In genomic region chr3:107236661-107237375, GRCh38 we compare ENCODE assay signal across 12 cellular contexts.
DNase-seq lines count a peak whose midpoint lies in the region; ATAC-seq and TF ChIP-seq lines count a peak whose summit lies in the region.
"Had no signal": no experiment of that assay in that cellular context is flagged by ENCODE, and none has a peak within 500 bp of the region (broad histone marks: within the 10 kb centered on the region; RNA-seq: fewer than 3 reads in every experiment).

No MANE protein-coding gene starts in this region.

- no peak overlapping the region for H3K9ac ChIP-seq in colonic mucosa (ENCODE audit: low read depth in 2 of 2, low read length in 2 of 2)

- ATAC-seq in GM21723 (IDR thresholded peaks at IDR 0.05; ENCODE audit: unreplicated experiment): no peak
- ATAC-seq in GM18498 (IDR thresholded peaks at IDR 0.05; ENCODE audit: unreplicated experiment): no peak

- TF ChIP-seq CTCF in PC-9 (conservative IDR thresholded peaks at IDR 0.05) (no peak), epithelial cell of esophagus (IDR thresholded peaks at IDR 0.05; ENCODE audit: insufficient read depth, low read depth, low read length, missing control alignments) (no peak), colonic mucosa (IDR thresholded peaks at IDR 0.05) (no peak)

- peaks cover 12% of the 10 kb centered on the region for H3K79me2 ChIP-seq in PC-9 (ENCODE audit: low read depth)

- H3K9me2 ChIP-seq in PC-9 (ENCODE audit: insufficient read depth): no peaks in the 10 kb centered on the region

- peak overlapping the region; percentile 61 for H3K4me2 ChIP-seq in PC-9

- DNase-seq in EH (ENCODE audit: low read depth): peak; percentile 15
- peak in 1 of 2 experiments; percentile 90 for DNase-seq in PC-9
- peak; percentile 53 for DNase-seq in epithelial cell of esophagus (ENCODE audit: low read depth)
- peak; percentile 29 for DNase-seq in putamen (ENCODE audit: low spot score)
- no peak for DNase-seq in colonic mucosa
- no peak for DNase-seq in NCI-H128 (lab: John Stamatoyannopoulos, UW; ENCODE audit: unreplicated experiment)
- DNase-seq: body of pancreas; H9; stimulated activated CD4-positive, alpha-beta T cell treated with anti-CD3 and anti-CD28 coated beads, Interleukin-15, amount 100 ng/mL, for 24 hours had no signal

- H3K9me3 ChIP-seq in PC-9 (ENCODE audit: insufficient read depth, low read depth) (no peaks in the 10 kb centered on the region), colonic mucosa (no peaks in the 10 kb centered on the region)
- H3K9me3 ChIP-seq: body of pancreas had no signal

- no TSS peak for BruUV-seq in PC-9 (replicated peaks; lab: Mats Ljungman, UMichigan)

- POLR2A ChIA-PET in PC-9 (lab: Charles Lee; ENCODE audit: unreplicated experiment): interaction anchor here (0.5 to 0.8 kb wide), 2 partner anchors 31 to 77 kb away, joined by 5 to 10 read pairs; no protein-coding TSS in a partner anchor

- no peak overlapping the region for H2AFZ ChIP-seq in PC-9

- H3K27me3 ChIP-seq in PC-9 (ENCODE audit: insufficient read depth, low read depth): no peaks in the 10 kb centered on the region
- no peaks in the 10 kb centered on the region for H3K27me3 ChIP-seq in colonic mucosa
- H3K27me3 ChIP-seq: body of pancreas had no signal

- intact Hi-C loops in PC-9 (cut with micrococcal nuclease; ENCODE audit: unreplicated experiment): loop anchor here (1.0 to 5.0 kb wide), 9 partner anchors 31 to 1315 kb away; no protein-coding TSS in a partner anchor
- intact Hi-C loops in colonic mucosa (cut with DNase I): loop anchor here (5.0 to 10.0 kb wide), 3 partner anchors 185 to 608 kb away; no protein-coding TSS in a partner anchor

- no peaks in the 10 kb centered on the region for H4K20me1 ChIP-seq in PC-9 (ENCODE audit: insufficient read depth)

- H3K4me3 ChIP-seq in PC-9 (peak overlapping the region; percentile 22; the same call in 1 of the 2 replicates), epithelial cell of esophagus (ENCODE audit: low read length) (no peak overlapping the region), colonic mucosa (no peak overlapping the region)
- H3K4me3 ChIP-seq: body of pancreas, lung had no signal

- H3K4me1 ChIP-seq in PC-9 (replicated peaks; ENCODE audit: insufficient read depth) (peaks cover 39% of the 10 kb centered on the region), colonic mucosa (no peaks in the 10 kb centered on the region)

- H3K36me3 ChIP-seq in PC-9 (ENCODE audit: low read depth) (no peaks in the 10 kb centered on the region), colonic mucosa (no peaks in the 10 kb centered on the region)

- CTCF ChIA-PET in PC-9 (lab: Charles Lee): interaction anchor here (0.6 to 1.8 kb wide), 8 partner anchors 29 to 1316 kb away, joined by 3 to 14 read pairs (median 3); no protein-coding TSS in a partner anchor

- peaks cover 18% of the 10 kb centered on the region for H3F3A ChIP-seq in PC-9 (ENCODE audit: insufficient read depth, low read depth)

- H3K27ac ChIP-seq in PC-9 (peak overlapping the region; percentile 23), colonic mucosa (no peak overlapping the region)
- H3K27ac ChIP-seq: body of pancreas had no signal

Comparison
In these comparisons a context has a peak if more than half of its experiments do, and no peak if none do; other contexts are left out.
1. DNase-seq: peak in EH (single experiment), epithelial cell of esophagus (single experiment) and putamen (single experiment); none in colonic mucosa (single experiment) and NCI-H128 (single experiment).